ENCODE assay signal across 1 cellular context in genomic region chr6:143575440-143575839, GRCh38.
A peak's percentile ranks its signal among the peaks of the same experiment; 100 is the strongest.
TF ChIP-seq lines count a peak whose summit lies in the region.

No MANE protein-coding gene starts in this region.

TF ChIP-seq in HEK293, 187 proteins besides CTCF, POLR2A, EP300 and RAD21 (continued from another document):
- TF ChIP-seq TSHZ1 (tag by site-specific recombination; IDR thresholded peaks at IDR 0.05; ENCODE audit: borderline replicate concordance), result no peak
- TF ChIP-seq FEZF1 (tag by site-specific recombination; IDR thresholded peaks at IDR 0.05), result peak; percentile 49
- no peak for TF ChIP-seq ZNF777 (tag by site-specific recombination; IDR thresholded peaks at IDR 0.05; ENCODE audit: borderline replicate concordance)
- TF ChIP-seq ZNF211 (tag by site-specific recombination; IDR thresholded peaks at IDR 0.05; ENCODE audit: low read depth), result no peak
- no peak for TF ChIP-seq ZNF580 (tag by site-specific recombination; IDR thresholded peaks at IDR 0.05)
- no peak for TF ChIP-seq ZNF677 (tag by site-specific recombination; IDR thresholded peaks at IDR 0.05)
- peak; percentile 99 for TF ChIP-seq ZNF654 (tag by site-specific recombination; IDR thresholded peaks at IDR 0.05; ENCODE audit: low read depth)
- TF ChIP-seq PRDM6 (tag by site-specific recombination; IDR thresholded peaks at IDR 0.05), result peak; percentile 64
- TF ChIP-seq ZNF513 (tag by site-specific recombination; IDR thresholded peaks at IDR 0.05), result no peak
- TF ChIP-seq ZNF18 (tag by site-specific recombination; IDR thresholded peaks at IDR 0.05), result no peak
- no peak for TF ChIP-seq YY2 (tag by site-specific recombination; IDR thresholded peaks at IDR 0.05)
- TF ChIP-seq ZNF548 (tag by site-specific recombination; IDR thresholded peaks at IDR 0.05), result no peak
